8 cellular contexts compared by ENCODE assay signal in genomic region chr22:21641417-21641794, GRCh38. TPM values are rescaled to one million over a fixed set of nuclear protein-coding genes. Genes with fewer than 3 reads are reported as not detected.
A peak's percentile ranks its signal among the peaks of the same experiment; 100 is the strongest.
DNase-seq lines count a peak whose midpoint lies in the region; ATAC-seq and TF ChIP-seq lines count a peak whose summit lies in the region.

No MANE protein-coding gene starts in this region.

- H3K9me3 Mint-ChIP-seq in memory B cell, result no peaks in the 10 kb centered on the region

- no peak overlapping the region for H3K27ac Mint-ChIP-seq in memory B cell

- H3K4me1 ChIP-seq in RWPE2 (ENCODE audit: insufficient read depth, poor library complexity, severe bottlenecking) (no peaks in the 10 kb centered on the region), upper lobe of right lung (peaks cover 9% of the 10 kb centered on the region)
- peaks cover 18% of the 10 kb centered on the region for H3K4me1 ChIP-seq in effector memory CD4-positive, alpha-beta T cell (ENCODE audit: control insufficient read depth, insufficient read depth, low read length, poor library complexity, severe bottlenecking)

- H3K4me1 Mint-ChIP-seq in memory B cell, result peaks cover 11% of the 10 kb centered on the region

- H3K9me3 ChIP-seq in RWPE2 (ENCODE audit: severe bottlenecking) (no peaks in the 10 kb centered on the region), upper lobe of right lung (no peaks in the 10 kb centered on the region)
- H3K9me3 ChIP-seq in effector memory CD4-positive, alpha-beta T cell (ENCODE audit: control insufficient read depth, low read length), result no peaks in the 10 kb centered on the region

- peak overlapping the region; percentile 78 for H3K4me3 Mint-ChIP-seq in memory B cell

- H3K27me3 ChIP-seq in RWPE2 (ENCODE audit: insufficient read depth, poor library complexity, severe bottlenecking), result no peaks in the 10 kb centered on the region
- no peaks in the 10 kb centered on the region for H3K27me3 ChIP-seq in effector memory CD4-positive, alpha-beta T cell (replicated peaks; ENCODE audit: control insufficient read depth, insufficient read depth, low read length, poor library complexity, severe bottlenecking)
- no peaks in the 10 kb centered on the region for H3K27me3 ChIP-seq in upper lobe of right lung

- H3K27me3 Mint-ChIP-seq in memory B cell, result no peaks in the 10 kb centered on the region

- ATAC-seq in RWPE2 (ENCODE audit: low read depth) (peak; percentile 33), memory B cell (ENCODE audit: low read depth) (no peak), upper lobe of right lung (peak; percentile 45), HG03571 (IDR thresholded peaks at IDR 0.05; ENCODE audit: unreplicated experiment) (no peak)

- peak; percentile 7 for DNase-seq in NCI-H1105 treated with DMSO at 0.1 percent for 48 hours (lab: John Stamatoyannopoulos, UW)
- no peak for DNase-seq in NCI-H1105 (lab: John Stamatoyannopoulos, UW)
- DNase-seq in HFF-Myc (ENCODE audit: extremely low read depth, low read depth), result no peak
- DNase-seq in RWPE2 (ENCODE audit: low spot score), result no peak
- no peak for DNase-seq in effector memory CD4-positive, alpha-beta T cell
- DNase-seq in memory B cell (ENCODE audit: low spot score in 2 of 2), result no peak
- DNase-seq in upper lobe of right lung, result peak; percentile 79

- peak overlapping the region; percentile 63 for H3K27ac ChIP-seq in RWPE2 (ENCODE audit: poor library complexity, severe bottlenecking)
- peak overlapping the region; percentile 33 for H3K27ac ChIP-seq in effector memory CD4-positive, alpha-beta T cell (ENCODE audit: insufficient read depth, low read length, poor library complexity, severe bottlenecking)
- peak overlapping the region; percentile 67 for H3K27ac ChIP-seq in upper lobe of right lung

- H3K4me3 ChIP-seq in HFF-Myc (replicated peaks; ENCODE audit: low read depth, low read length) (peak overlapping the region; percentile 79), RWPE2 (ENCODE audit: severe bottlenecking) (peak overlapping the region; percentile 79), upper lobe of right lung (peak overlapping the region; percentile 78)
- peak overlapping the region; percentile 54 for H3K4me3 ChIP-seq in effector memory CD4-positive, alpha-beta T cell (ENCODE audit: insufficient read depth, low read depth, low read length, poor library complexity, severe bottlenecking)

- TF ChIP-seq CTCF in HFF-Myc (IDR thresholded peaks at IDR 0.05; ENCODE audit: low read depth, low read length, missing control alignments), result peak; percentile 40
- peak; percentile 82 for TF ChIP-seq CTCF in RWPE2 (IDR thresholded peaks at IDR 0.05; ENCODE audit: poor library complexity, severe bottlenecking)
- peak; percentile 45 for TF ChIP-seq CTCF in upper lobe of right lung (IDR thresholded peaks at IDR 0.05)

- intact Hi-C loops in upper lobe of right lung (cut with DNase I), result no loop called here

- peaks cover 4% of the 10 kb centered on the region for H3K36me3 Mint-ChIP-seq in memory B cell

- peaks cover 29% of the 10 kb centered on the region for H3K36me3 ChIP-seq in RWPE2 (ENCODE audit: low read depth)
- H3K36me3 ChIP-seq in effector memory CD4-positive, alpha-beta T cell (ENCODE audit: control insufficient read depth, insufficient read depth, low read length), result no peaks in the 10 kb centered on the region
- peaks cover 21% of the 10 kb centered on the region for H3K36me3 ChIP-seq in upper lobe of right lung

RNA-seq across cellular contexts. Expression of gene SDF2L1, which starts 0.7 kb away (rescaled TPM):
- total RNA-seq in upper lobe of right lung, result 41.3 TPM

RNA-seq across cellular contexts. Expression of gene CCDC116, which starts 8.8 kb away (rescaled TPM):
- total RNA-seq in upper lobe of right lung, result 0.69 TPM

RNA-seq across cellular contexts. Expression of gene YDJC, which starts 11.6 kb away (rescaled TPM):
- total RNA-seq in upper lobe of right lung, result 13.9 TPM

RNA-seq across cellular contexts. Expression of gene PPIL2, which starts 24.4 kb away (rescaled TPM):
- total RNA-seq in upper lobe of right lung, result 40.3 TPM

Comparison
In these comparisons a context has a peak if more than half of its experiments do, and no peak if none do; other contexts are left out.
1. DNase-seq: peak in NCI-H1105 treated with DMSO at 0.1 percent for 48 hours (single experiment) and upper lobe of right lung (single experiment); none in NCI-H1105 (single experiment), HFF-Myc (single experiment), RWPE2 (single experiment), effector memory CD4-positive, alpha-beta T cell (0 of 3) and memory B cell (0 of 2).
2. ATAC-seq: peak in RWPE2 (single experiment) and upper lobe of right lung (single experiment); none in memory B cell (single experiment) and HG03571 (single experiment).
3. Peak in every context shown above with its lines, with median percentiles within 50 percentile points of each other: H3K4me3 ChIP-seq, CTCF ChIP-seq and H3K27ac ChIP-seq.